ENCODE assay signal across 1 cellular context in genomic region chr4:3284734-3285557, GRCh38.
A peak's percentile ranks its signal among the peaks of the same experiment; 100 is the strongest.
TF ChIP-seq lines count a peak whose summit lies in the region.

No MANE protein-coding gene starts in this region.

TF ChIP-seq in K562, 482 proteins besides CTCF, POLR2A, EP300 and RAD21:
- TF ChIP-seq FOXM1 (IDR thresholded peaks at IDR 0.05; ENCODE audit: low read depth) (0 out of 2 replicates have a peak, but pooled peaks have one; percentile 16), FOXM1 (CRISPR knock-in tag; IDR thresholded peaks at IDR 0.05; ENCODE audit: low read depth) (no peak), ZNF134 (CRISPR knock-in tag; conservative IDR thresholded peaks at IDR 0.05) (peak; percentile 96), RB1 (IDR thresholded peaks at IDR 0.05; ENCODE audit: low read depth) (no peak), SETDB1 (IDR thresholded peaks at IDR 0.05; ENCODE audit: low read length) (no peak), CXXC5 (CRISPR knock-in tag; IDR thresholded peaks at IDR 0.05) (no peak), DEAF1 (CRISPR knock-in tag; IDR thresholded peaks at IDR 0.05) (no peak), KAT2B (IDR thresholded peaks at IDR 0.05; ENCODE audit: low read depth, low read length) (no peak), MTA2 (IDR thresholded peaks at IDR 0.05; ENCODE audit: low read depth) (no peak), ESRRA (IDR thresholded peaks at IDR 0.05; ENCODE audit: borderline replicate concordance, low read depth) (peak; percentile 38; the same call in 1 of the 2 replicates), ZNF507 (tag; conservative IDR thresholded peaks at IDR 0.05) (no peak), ZBTB34 (CRISPR knock-in tag; IDR thresholded peaks at IDR 0.05) (no peak), BHLHE40 (IDR thresholded peaks at IDR 0.05; ENCODE audit: low read length) (peak; percentile 25; the same call in 1 of the 2 replicates)
- TF ChIP-seq, protein P1, sequence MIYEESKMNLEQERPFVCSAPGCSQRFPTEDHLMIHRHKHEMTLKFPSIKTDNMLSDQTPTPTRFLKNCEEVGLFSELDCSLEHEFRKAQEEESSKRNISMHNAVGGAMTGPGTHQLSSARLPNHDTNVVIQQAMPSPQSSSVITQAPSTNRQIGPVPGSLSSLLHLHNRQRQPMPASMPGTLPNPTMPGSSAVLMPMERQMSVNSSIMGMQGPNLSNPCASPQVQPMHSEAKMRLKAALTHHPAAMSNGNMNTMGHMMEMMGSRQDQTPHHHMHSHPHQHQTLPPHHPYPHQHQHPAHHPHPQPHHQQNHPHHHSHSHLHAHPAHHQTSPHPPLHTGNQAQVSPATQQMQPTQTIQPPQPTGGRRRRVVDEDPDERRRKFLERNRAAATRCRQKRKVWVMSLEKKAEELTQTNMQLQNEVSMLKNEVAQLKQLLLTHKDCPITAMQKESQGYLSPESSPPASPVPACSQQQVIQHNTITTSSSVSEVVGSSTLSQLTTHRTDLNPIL (CRISPR knock-in tag; IDR thresholded peaks at IDR 0.05) = no peak
